10 cellular contexts compared by ENCODE assay signal in genomic region chr7:69564454-69565417, GRCh38. TPM values are rescaled to one million over a fixed set of nuclear protein-coding genes. Genes with fewer than 3 reads are reported as not detected.
DNase-seq lines count a peak whose midpoint lies in the region; ATAC-seq and TF ChIP-seq lines count a peak whose summit lies in the region.
"Had no signal": no experiment of that assay in that cellular context is flagged by ENCODE, and none has a peak within 500 bp of the region (broad histone marks: within the 10 kb centered on the region; RNA-seq: fewer than 3 reads in every experiment).

No MANE protein-coding gene starts in this region.

- peaks cover 26% of the 10 kb centered on the region for H3K4me1 ChIP-seq in KMS-11 (ENCODE audit: low read depth, poor library complexity, severe bottlenecking)

- peak; percentile 69 for ATAC-seq in GM19452 (IDR thresholded peaks at IDR 0.05; ENCODE audit: unreplicated experiment)
- peak; percentile 92 for ATAC-seq in SK-N-SH treated with all-trans-retinoic acid at 6 μM for 48 hours
- no peak for ATAC-seq in natural killer cell treated with Interleukin-12 subunit alpha and Interleukin-12 subunit beta and Interleukin-15 and Interleukin-18, amount 100 ng/mL, for 72 hours
- no peak for ATAC-seq in HG02970 (IDR thresholded peaks at IDR 0.05; ENCODE audit: low FRiP score, unreplicated experiment)

- H3K9ac ChIP-seq in KMS-11: peak overlapping the region; percentile 28; the same call in 1 of the 2 replicates

- no peaks in the 10 kb centered on the region for H3K9me3 Mint-ChIP-seq in nephron
- H3K9me3 Mint-ChIP-seq in natural killer cell treated with Interleukin-12 subunit alpha and Interleukin-12 subunit beta and Interleukin-15 and Interleukin-18, amount 100 ng/mL, for 72 hours: no peaks in the 10 kb centered on the region
- H3K9me3 Mint-ChIP-seq: IgD-negative memory B cell had no signal

- H3K27ac ChIP-seq in KMS-11: peak overlapping the region; percentile 67
- H3K27ac ChIP-seq: thoracic aorta had no signal

- TF ChIP-seq CTCF in KMS-11 (conservative IDR thresholded peaks at IDR 0.05; ENCODE audit: low read depth, low read length): no peak
- TF ChIP-seq CTCF in nephron (IDR thresholded peaks at IDR 0.05; ENCODE audit: unreplicated experiment in 3 of 3): no peak

- peak overlapping the region in 1 of 3 experiments; percentile 0 for H3K4me3 Mint-ChIP-seq in nephron
- no peak overlapping the region for H3K4me3 Mint-ChIP-seq in natural killer cell treated with Interleukin-12 subunit alpha and Interleukin-12 subunit beta and Interleukin-15 and Interleukin-18, amount 100 ng/mL, for 72 hours
- H3K4me3 Mint-ChIP-seq: IgD-negative memory B cell had no signal

- H4K20me1 ChIP-seq in KMS-11 (ENCODE audit: insufficient read depth): no peaks in the 10 kb centered on the region

- no peaks in the 10 kb centered on the region for H3K27me3 ChIP-seq in KMS-11 (ENCODE audit: insufficient read depth, low read depth)

- H3K27ac Mint-ChIP-seq in nephron: peak overlapping the region; percentile 40 to 59 (median 55)
- no peak overlapping the region for H3K27ac Mint-ChIP-seq in natural killer cell treated with Interleukin-12 subunit alpha and Interleukin-12 subunit beta and Interleukin-15 and Interleukin-18, amount 100 ng/mL, for 72 hours
- H3K27ac Mint-ChIP-seq: IgD-negative memory B cell had no signal

- H2AFZ ChIP-seq in KMS-11 (ENCODE audit: low read depth): peak overlapping the region; percentile 48

- no peaks in the 10 kb centered on the region for H3K36me3 ChIP-seq in KMS-11 (ENCODE audit: insufficient read depth)
- H3K36me3 ChIP-seq: thoracic aorta had no signal

- no peaks in the 10 kb centered on the region for H3K36me3 Mint-ChIP-seq in nephron (ENCODE audit: low read depth)
- H3K36me3 Mint-ChIP-seq in natural killer cell treated with Interleukin-12 subunit alpha and Interleukin-12 subunit beta and Interleukin-15 and Interleukin-18, amount 100 ng/mL, for 72 hours: no peaks in the 10 kb centered on the region

- no peak for DNase-seq in activated CD4-positive, alpha-beta T cell treated with anti-CD3 and anti-CD28 coated beads for 4 hours
- no peak for DNase-seq in natural killer cell treated with Interleukin-12 subunit alpha and Interleukin-12 subunit beta and Interleukin-15 and Interleukin-18, amount 100 ng/mL, for 72 hours (ENCODE audit: low spot score)
- DNase-seq in T-helper 9 cell: no peak

- peaks cover 36% of the 10 kb centered on the region for H3K27me3 Mint-ChIP-seq in nephron (ENCODE audit: low read depth)
- H3K27me3 Mint-ChIP-seq in natural killer cell treated with Interleukin-12 subunit alpha and Interleukin-12 subunit beta and Interleukin-15 and Interleukin-18, amount 100 ng/mL, for 72 hours: no peaks in the 10 kb centered on the region

- H3K4me3 ChIP-seq in KMS-11 (IDR thresholded peaks at IDR 0.05; ENCODE audit: insufficient read depth, low read depth, low read length): no peak overlapping the region
- H3K4me3 ChIP-seq: thoracic aorta had no signal

- H3K4me2 ChIP-seq in KMS-11: peak overlapping the region; percentile 68

- peaks cover 19% of the 10 kb centered on the region for H3K4me1 Mint-ChIP-seq in nephron
- no peaks in the 10 kb centered on the region for H3K4me1 Mint-ChIP-seq in natural killer cell treated with Interleukin-12 subunit alpha and Interleukin-12 subunit beta and Interleukin-15 and Interleukin-18, amount 100 ng/mL, for 72 hours (ENCODE audit: low read depth in 2 of 2)

- no peaks in the 10 kb centered on the region for H3K79me2 ChIP-seq in KMS-11 (ENCODE audit: insufficient read depth, low read depth)

TF ChIP-seq in SK-N-SH treated with all-trans-retinoic acid at 6 μM for 48 hours, 23 proteins besides CTCF, POLR2A, EP300 and RAD21 (continues in another document):
- TF ChIP-seq ESRRG (CRISPR knock-in tag; IDR thresholded peaks at IDR 0.05) (no peak), ZC3H10 (CRISPR knock-in tag; IDR thresholded peaks at IDR 0.05) (no peak), OSR1 (CRISPR knock-in tag; IDR thresholded peaks at IDR 0.05) (no peak), ZNF8 (CRISPR knock-in tag; IDR thresholded peaks at IDR 0.05) (no peak), ARNTL (CRISPR knock-in tag; IDR thresholded peaks at IDR 0.05; ENCODE audit: borderline replicate concordance, low read depth) (no peak), TSHZ2 (CRISPR knock-in tag; IDR thresholded peaks at IDR 0.05) (peak; percentile 55), BACH2 (CRISPR knock-in tag; IDR thresholded peaks at IDR 0.05; ENCODE audit: borderline replicate concordance) (no peak), GLIS3 (CRISPR knock-in tag; IDR thresholded peaks at IDR 0.05) (peak; percentile 63; the same call in 1 of the 2 replicates), CSDC2 (CRISPR knock-in tag; IDR thresholded peaks at IDR 0.05) (no peak), ZNF565 (CRISPR knock-in tag; conservative IDR thresholded peaks at IDR 0.05; ENCODE audit: low read depth) (no peak), TCF4 (CRISPR knock-in tag; IDR thresholded peaks at IDR 0.05; ENCODE audit: borderline replicate concordance) (peak; percentile 32; the same call in 1 of the 2 replicates), ZFP30 (CRISPR knock-in tag; IDR thresholded peaks at IDR 0.05) (no peak), SNAI2 (CRISPR knock-in tag; IDR thresholded peaks at IDR 0.05) (no peak), TOX (CRISPR knock-in tag; IDR thresholded peaks at IDR 0.05; ENCODE audit: borderline replicate concordance) (no peak), ZNF70 (CRISPR knock-in tag; IDR thresholded peaks at IDR 0.05) (no peak)
- TF ChIP-seq, protein P1, sequence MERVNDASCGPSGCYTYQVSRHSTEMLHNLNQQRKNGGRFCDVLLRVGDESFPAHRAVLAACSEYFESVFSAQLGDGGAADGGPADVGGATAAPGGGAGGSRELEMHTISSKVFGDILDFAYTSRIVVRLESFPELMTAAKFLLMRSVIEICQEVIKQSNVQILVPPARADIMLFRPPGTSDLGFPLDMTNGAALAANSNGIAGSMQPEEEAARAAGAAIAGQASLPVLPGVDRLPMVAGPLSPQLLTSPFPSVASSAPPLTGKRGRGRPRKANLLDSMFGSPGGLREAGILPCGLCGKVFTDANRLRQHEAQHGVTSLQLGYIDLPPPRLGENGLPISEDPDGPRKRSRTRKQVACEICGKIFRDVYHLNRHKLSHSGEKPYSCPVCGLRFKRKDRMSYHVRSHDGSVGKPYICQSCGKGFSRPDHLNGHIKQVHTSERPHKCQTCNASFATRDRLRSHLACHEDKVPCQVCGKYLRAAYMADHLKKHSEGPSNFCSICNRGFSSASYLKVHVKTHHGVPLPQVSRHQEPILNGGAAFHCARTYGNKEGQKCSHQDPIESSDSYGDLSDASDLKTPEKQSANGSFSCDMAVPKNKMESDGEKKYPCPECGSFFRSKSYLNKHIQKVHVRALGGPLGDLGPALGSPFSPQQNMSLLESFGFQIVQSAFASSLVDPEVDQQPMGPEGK (CRISPR knock-in tag; IDR thresholded peaks at IDR 0.05; ENCODE audit: borderline replicate concordance): no peak
- TF ChIP-seq, protein P2, sequence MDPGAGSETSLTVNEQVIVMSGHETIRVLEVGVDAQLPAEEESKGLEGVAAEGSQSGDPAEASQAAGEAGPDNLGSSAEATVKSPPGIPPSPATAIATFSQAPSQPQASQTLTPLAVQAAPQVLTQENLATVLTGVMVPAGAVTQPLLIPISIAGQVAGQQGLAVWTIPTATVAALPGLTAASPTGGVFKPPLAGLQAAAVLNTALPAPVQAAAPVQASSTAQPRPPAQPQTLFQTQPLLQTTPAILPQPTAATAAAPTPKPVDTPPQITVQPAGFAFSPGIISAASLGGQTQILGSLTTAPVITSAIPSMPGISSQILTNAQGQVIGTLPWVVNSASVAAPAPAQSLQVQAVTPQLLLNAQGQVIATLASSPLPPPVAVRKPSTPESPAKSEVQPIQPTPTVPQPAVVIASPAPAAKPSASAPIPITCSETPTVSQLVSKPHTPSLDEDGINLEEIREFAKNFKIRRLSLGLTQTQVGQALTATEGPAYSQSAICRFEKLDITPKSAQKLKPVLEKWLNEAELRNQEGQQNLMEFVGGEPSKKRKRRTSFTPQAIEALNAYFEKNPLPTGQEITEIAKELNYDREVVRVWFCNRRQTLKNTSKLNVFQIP (CRISPR knock-in tag; IDR thresholded peaks at IDR 0.05; ENCODE audit: borderline replicate concordance, low read depth): no peak
- TF ChIP-seq, protein P3, sequence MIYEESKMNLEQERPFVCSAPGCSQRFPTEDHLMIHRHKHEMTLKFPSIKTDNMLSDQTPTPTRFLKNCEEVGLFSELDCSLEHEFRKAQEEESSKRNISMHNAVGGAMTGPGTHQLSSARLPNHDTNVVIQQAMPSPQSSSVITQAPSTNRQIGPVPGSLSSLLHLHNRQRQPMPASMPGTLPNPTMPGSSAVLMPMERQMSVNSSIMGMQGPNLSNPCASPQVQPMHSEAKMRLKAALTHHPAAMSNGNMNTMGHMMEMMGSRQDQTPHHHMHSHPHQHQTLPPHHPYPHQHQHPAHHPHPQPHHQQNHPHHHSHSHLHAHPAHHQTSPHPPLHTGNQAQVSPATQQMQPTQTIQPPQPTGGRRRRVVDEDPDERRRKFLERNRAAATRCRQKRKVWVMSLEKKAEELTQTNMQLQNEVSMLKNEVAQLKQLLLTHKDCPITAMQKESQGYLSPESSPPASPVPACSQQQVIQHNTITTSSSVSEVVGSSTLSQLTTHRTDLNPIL (CRISPR knock-in tag; IDR thresholded peaks at IDR 0.05; ENCODE audit: low read depth): no peak

RNA-seq across cellular contexts. Expression of gene AUTS2, which starts 33.5 kb away (rescaled TPM):
- total RNA-seq in natural killer cell treated with Interleukin-12 subunit alpha and Interleukin-12 subunit beta and Interleukin-15 and Interleukin-18, amount 100 ng/mL, for 72 hours: 10 to 100 TPM; 14.3 to 43.0 TPM

Comparison
In these comparisons a context has a peak if more than half of its experiments do, and no peak if none do; other contexts are left out.
1. ATAC-seq: peak in GM19452 (single experiment) and SK-N-SH treated with all-trans-retinoic acid at 6 μM for 48 hours (single experiment); none in natural killer cell treated with Interleukin-12 subunit alpha and Interleukin-12 subunit beta and Interleukin-15 and Interleukin-18, amount 100 ng/mL, for 72 hours (0 of 2) and HG02970 (single experiment).
2. H3K27ac Mint-ChIP-seq: peak in nephron (3 of 3); none in natural killer cell treated with Interleukin-12 subunit alpha and Interleukin-12 subunit beta and Interleukin-15 and Interleukin-18, amount 100 ng/mL, for 72 hours (0 of 2).